Comparison of ENCODE assay signal across 8 cellular contexts in the genomic region with DNA sequence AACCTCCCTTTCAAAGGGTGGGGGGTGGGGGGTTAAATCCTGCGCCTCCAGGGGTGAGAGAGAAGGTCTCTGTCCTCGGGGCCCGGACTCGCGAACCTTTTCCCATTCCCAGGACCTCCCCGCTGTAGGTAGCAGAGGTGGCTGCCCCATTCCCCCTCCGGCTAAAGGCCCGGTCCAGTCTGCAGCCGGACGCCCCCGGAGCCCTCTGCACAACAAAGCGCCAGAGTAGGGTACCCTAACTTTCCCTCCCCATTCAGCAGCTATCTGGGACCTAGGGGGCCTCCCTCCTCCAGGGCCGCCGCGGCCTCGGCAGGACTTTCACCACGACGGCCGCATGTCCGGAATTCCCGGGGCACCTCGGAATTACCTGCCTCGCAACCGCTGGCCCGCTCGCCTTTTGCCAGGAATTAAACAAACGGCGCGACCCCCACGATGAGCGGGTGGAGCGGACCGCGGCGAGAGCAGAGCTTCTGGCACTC. TPM values are rescaled to one million over a fixed set of nuclear protein-coding genes. Genes with fewer than 3 reads are reported as not detected.
DNase-seq lines count a peak whose midpoint lies in the region; ATAC-seq and TF ChIP-seq lines count a peak whose summit lies in the region.

No MANE protein-coding gene starts in this region.

- peak overlapping the region; percentile 19 to 92 (median 82) for H3K27ac Mint-ChIP-seq in CD8-positive, alpha-beta memory T cell
- H3K27ac Mint-ChIP-seq in activated naive CD4-positive, alpha-beta T cell treated with anti-CD3 and anti-CD28 coated beads, Interleukin-2, amount 10 ng/mL, durations not matched to agents 7 days and 5 days, result peak overlapping the region; percentile 96

- peaks cover 0 to 2% (median 0%) of the 10 kb centered on the region in 5 donors for H3K9me3 Mint-ChIP-seq in CD8-positive, alpha-beta memory T cell
- H3K9me3 Mint-ChIP-seq in activated naive CD4-positive, alpha-beta T cell treated with anti-CD3 and anti-CD28 coated beads, Interleukin-2, amount 10 ng/mL, durations not matched to agents 7 days and 5 days, result no peaks in the 10 kb centered on the region

- H3K27ac ChIP-seq in CD8-positive, alpha-beta memory T cell (ENCODE audit: low read depth, low read length), result peak overlapping the region; percentile 73
- H3K27ac ChIP-seq in HUES64 (ENCODE audit: low read depth, low read length) (peak overlapping the region; percentile 75; the same call in 1 of the 2 replicates), left ventricle myocardium inferior (replicated peaks) (peak overlapping the region; percentile 96)

- H3K9me3 ChIP-seq in CD8-positive, alpha-beta memory T cell (ENCODE audit: low read length), result no peaks in the 10 kb centered on the region
- H3K9me3 ChIP-seq in HUES64 (ENCODE audit: insufficient read depth, low read depth, low read length), result no peaks in the 10 kb centered on the region
- H3K9me3 ChIP-seq in left ventricle myocardium inferior (replicated peaks), result no peaks in the 10 kb centered on the region

- no peaks in the 10 kb centered on the region for H3K27me3 ChIP-seq in CD8-positive, alpha-beta memory T cell (ENCODE audit: insufficient read depth, low read length, poor library complexity, severe bottlenecking)
- peaks cover 36% of the 10 kb centered on the region for H3K27me3 ChIP-seq in HUES64 (ENCODE audit: insufficient read depth, low read length)
- no peaks in the 10 kb centered on the region for H3K27me3 ChIP-seq in left ventricle myocardium inferior (ENCODE audit: low read depth)

- no peaks in the 10 kb centered on the region for H3K36me3 ChIP-seq in CD8-positive, alpha-beta memory T cell (ENCODE audit: insufficient read depth, low read length)
- H3K36me3 ChIP-seq in HUES64 (ENCODE audit: insufficient read depth, low read length) (no peaks in the 10 kb centered on the region), left ventricle myocardium inferior (no peaks in the 10 kb centered on the region)

- under 1% methylated on average over 34 of the region's 35 CpGs for WGBS in HUES64

- no peak for ATAC-seq in sciatic nerve
- ATAC-seq in HG02970 (IDR thresholded peaks at IDR 0.05; ENCODE audit: low FRiP score, unreplicated experiment), result no peak
- ATAC-seq in GM19035 (IDR thresholded peaks at IDR 0.05; ENCODE audit: unreplicated experiment), result no peak

- peaks cover 33% of the 10 kb centered on the region for H3K4me1 ChIP-seq in CD8-positive, alpha-beta memory T cell (ENCODE audit: insufficient read depth, low read length)
- H3K4me1 ChIP-seq in HUES64 (ENCODE audit: insufficient read depth, low read length) (peaks cover 43% of the 10 kb centered on the region), left ventricle myocardium inferior (peaks cover 73% of the 10 kb centered on the region)

- H3K9ac ChIP-seq in HUES64 (ENCODE audit: low read depth, low read length), result peak overlapping the region; percentile 51

- TF ChIP-seq CTCF in left ventricle myocardium inferior (IDR thresholded peaks at IDR 0.05; ENCODE audit: borderline replicate concordance), result no peak

- DNase-seq in CD8-positive, alpha-beta memory T cell, result peak in 1 of 5 donors; percentile 44
- DNase-seq in activated naive CD4-positive, alpha-beta T cell treated with anti-CD3 and anti-CD28 coated beads, Interleukin-2, amount 10 ng/mL, durations not matched to agents 7 days and 5 days, result peak; percentile 31
- no peak for DNase-seq in left ventricle myocardium inferior
- DNase-seq in sciatic nerve (ENCODE audit: low spot score), result peak; percentile 59
- no peak for DNase-seq in NCI-H2029 (lab: John Stamatoyannopoulos, UW)

- no peaks in the 10 kb centered on the region for H3K27me3 Mint-ChIP-seq in CD8-positive, alpha-beta memory T cell
- H3K27me3 Mint-ChIP-seq in activated naive CD4-positive, alpha-beta T cell treated with anti-CD3 and anti-CD28 coated beads, Interleukin-2, amount 10 ng/mL, durations not matched to agents 7 days and 5 days, result peaks cover 29% of the 10 kb centered on the region

- peaks cover 0 to 29% (median 0%) of the 10 kb centered on the region in 3 donors for H3K36me3 Mint-ChIP-seq in CD8-positive, alpha-beta memory T cell
- peaks cover 45% of the 10 kb centered on the region for H3K36me3 Mint-ChIP-seq in activated naive CD4-positive, alpha-beta T cell treated with anti-CD3 and anti-CD28 coated beads, Interleukin-2, amount 10 ng/mL, durations not matched to agents 7 days and 5 days

- CTCF ChIA-PET in CD8-positive, alpha-beta memory T cell (lab: Charles Lee), result interaction anchor here (4.0 kb wide), 1 partner anchor 145 kb away, joined by 30 read pairs; no protein-coding TSS in a partner anchor
- CTCF ChIA-PET in activated naive CD4-positive, alpha-beta T cell treated with anti-CD3 and anti-CD28 coated beads, Interleukin-2, amount 10 ng/mL, durations not matched to agents 7 days and 5 days (lab: Charles Lee), result no interaction called here

- H3K4me1 Mint-ChIP-seq in CD8-positive, alpha-beta memory T cell, result peaks cover 41 to 49% (median 43%) of the 10 kb centered on the region in 3 donors
- peaks cover 33% of the 10 kb centered on the region for H3K4me1 Mint-ChIP-seq in activated naive CD4-positive, alpha-beta T cell treated with anti-CD3 and anti-CD28 coated beads, Interleukin-2, amount 10 ng/mL, durations not matched to agents 7 days and 5 days

- H3K4me3 ChIP-seq in CD8-positive, alpha-beta memory T cell (ENCODE audit: low read length), result peak overlapping the region; percentile 81
- H3K4me3 ChIP-seq in HUES64 (ENCODE audit: low read length) (peak overlapping the region; percentile 71), left ventricle myocardium inferior (peak overlapping the region; percentile 90)

- H3K4me3 Mint-ChIP-seq in CD8-positive, alpha-beta memory T cell, result peak overlapping the region; percentile 94 to 100 (median 97)
- H3K4me3 Mint-ChIP-seq in activated naive CD4-positive, alpha-beta T cell treated with anti-CD3 and anti-CD28 coated beads, Interleukin-2, amount 10 ng/mL, durations not matched to agents 7 days and 5 days, result peak overlapping the region; percentile 86

- POLR2A ChIA-PET in CD8-positive, alpha-beta memory T cell (lab: Charles Lee), result interaction anchor here (1.6 kb wide), 1 partner anchor 306 kb away, joined by 3 read pairs; the partner anchor contains the start of genes PEX1 and RBM48

- intact Hi-C loops in left ventricle myocardium inferior (cut with micrococcal nuclease) (loop anchor here (5.0 kb wide), 2 partner anchors 137 to 212 kb away; no protein-coding TSS in a partner anchor), sciatic nerve (cut with DNase I) (loop anchor here (10.0 kb wide), 1 partner anchor 110 kb away; no protein-coding TSS in a partner anchor)

RNA-seq across cellular contexts. Expression of gene CDK6, which starts 1.7 kb away (rescaled TPM):
- 100 to 1,000 TPM; 231 to 235 TPM for total RNA-seq in CD8-positive, alpha-beta memory T cell
- polyA plus RNA-seq in CD8-positive, alpha-beta memory T cell, result 20.7 TPM
- polyA plus RNA-seq in HUES64 (2013, experiment 1 of 2), result 10.6 TPM
- polyA plus RNA-seq in HUES64 (2013, experiment 2 of 2), result 12.8 TPM
- total RNA-seq in left ventricle myocardium inferior (16.5 TPM), sciatic nerve (31.0 TPM)

Comparison
In these comparisons a context has a peak if more than half of its experiments do, and no peak if none do; other contexts are left out.
1. DNase-seq: peak in activated naive CD4-positive, alpha-beta T cell treated with anti-CD3 and anti-CD28 coated beads, Interleukin-2, amount 10 ng/mL, durations not matched to agents 7 days and 5 days (single experiment) and sciatic nerve (single experiment); none in left ventricle myocardium inferior (single experiment) and NCI-H2029 (single experiment).
2. Peak in every context shown above with its lines, with median percentiles within 50 percentile points of each other: H3K27ac ChIP-seq and H3K4me3 ChIP-seq.